In the genomic region with DNA sequence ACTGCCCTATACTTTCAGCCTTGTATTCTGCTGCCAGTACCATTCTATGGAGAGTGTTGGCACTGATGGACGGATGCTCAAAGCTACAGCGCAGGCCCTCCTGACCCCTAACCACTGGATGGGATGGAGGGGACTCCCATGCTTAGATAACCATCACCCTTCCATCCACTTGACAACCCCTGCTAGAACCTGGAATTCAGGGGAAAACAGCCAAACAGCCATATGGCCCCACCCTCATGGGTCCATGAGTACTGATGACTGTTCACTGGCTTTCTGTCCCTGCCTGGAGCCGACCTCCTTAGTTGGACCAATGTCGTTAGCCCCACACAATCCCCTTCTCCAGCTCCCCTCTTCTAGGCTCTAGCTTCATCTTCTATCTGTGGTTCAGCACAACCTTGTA, we compare ENCODE assay signal across 21 cellular contexts. TPM values are rescaled to one million over a fixed set of nuclear protein-coding genes. Genes with fewer than 3 reads are reported as not detected.
DNase-seq lines count a peak whose midpoint lies in the region; ATAC-seq and TF ChIP-seq lines count a peak whose summit lies in the region.
"Had no signal": no experiment of that assay in that cellular context is flagged by ENCODE, and none has a peak within 500 bp of the region (broad histone marks: within the 10 kb centered on the region; RNA-seq: fewer than 3 reads in every experiment).

No MANE protein-coding gene starts in this region.

- no peaks in the 10 kb centered on the region for H3K27me3 Mint-ChIP-seq in activated T-helper 2 cell treated with anti-CD3 and anti-CD28 coated beads, Interferon-gamma antibody, Interleukin-2, Interleukin-4, amounts not matched to agents 10 μg/mL and 5 μg/mL and 100 μg/mL, durations not matched to agents 14 hours and 24 hours and 36 hours (ENCODE audit: low read depth)
- no peaks in the 10 kb centered on the region for H3K27me3 Mint-ChIP-seq in natural killer cell treated with Interleukin-12 subunit alpha and Interleukin-12 subunit beta and Interleukin-15 and Interleukin-18, amount 100 ng/mL, for 72 hours
- H3K27me3 Mint-ChIP-seq: activated naive CD8-positive, alpha-beta T cell treated with anti-CD3 and anti-CD28 coated beads, Interleukin-2, amount 10 ng/mL, durations not matched to agents 7 days and 5 days; B cell had no signal

- TF ChIP-seq POLR2A in GM19193 (IDR thresholded peaks at IDR 0.05; ENCODE audit: extremely low read depth, insufficient read depth, insufficient read length) = peak; percentile 50

- no peak overlapping the region for H3K27ac ChIP-seq in caudate nucleus (ENCODE audit: low read depth, low read length)
- H3K27ac ChIP-seq: gastrocnemius medialis, parathyroid adenoma, tibial artery, VCaP had no signal

- H3K36me3 Mint-ChIP-seq in activated T-helper 2 cell treated with anti-CD3 and anti-CD28 coated beads, Interferon-gamma antibody, Interleukin-2, Interleukin-4, amounts not matched to agents 10 μg/mL and 5 μg/mL and 100 μg/mL, durations not matched to agents 14 hours and 24 hours and 36 hours (ENCODE audit: low read depth) = peaks cover 88% of the 10 kb centered on the region
- peaks cover 49% of the 10 kb centered on the region for H3K36me3 Mint-ChIP-seq in natural killer cell treated with Interleukin-12 subunit alpha and Interleukin-12 subunit beta and Interleukin-15 and Interleukin-18, amount 100 ng/mL, for 72 hours

- peaks cover 47% of the 10 kb centered on the region for H3K4me1 Mint-ChIP-seq in activated T-helper 2 cell treated with anti-CD3 and anti-CD28 coated beads, Interferon-gamma antibody, Interleukin-2, Interleukin-4, amounts not matched to agents 10 μg/mL and 5 μg/mL and 100 μg/mL, durations not matched to agents 14 hours and 24 hours and 36 hours (ENCODE audit: low read depth)
- H3K4me1 Mint-ChIP-seq in natural killer cell treated with Interleukin-12 subunit alpha and Interleukin-12 subunit beta and Interleukin-15 and Interleukin-18, amount 100 ng/mL, for 72 hours (ENCODE audit: low read depth in 2 of 2) = peaks cover 62 to 64% of the 10 kb centered on the region in 2 donors

- peak; percentile 46 for DNase-seq in G401 (ENCODE audit: low spot score)
- no peak for DNase-seq in activated T-helper 2 cell treated with anti-CD3 and anti-CD28 coated beads, Interferon-gamma antibody, Interleukin-2, Interleukin-4, amounts not matched to agents 10 μg/mL and 5 μg/mL and 100 μg/mL, durations not matched to agents 14 hours and 24 hours and 36 hours (ENCODE audit: low spot score)
- DNase-seq in natural killer cell treated with Interleukin-12 subunit alpha and Interleukin-12 subunit beta and Interleukin-15 and Interleukin-18, amount 100 ng/mL, for 72 hours (ENCODE audit: low spot score) = no peak
- DNase-seq in NCI-H146 treated with DMSO at 0.1 percent for 48 hours (lab: John Stamatoyannopoulos, UW; ENCODE audit: unreplicated experiment) = no peak
- no peak for DNase-seq in caudate nucleus (lab: John Stamatoyannopoulos, UW)
- DNase-seq: activated naive CD8-positive, alpha-beta T cell treated with anti-CD3 and anti-CD28 coated beads, Interleukin-2, amount 10 ng/mL, durations not matched to agents 7 days and 5 days; COR-L47; erythroblast; gastrocnemius medialis; NCI-H1105 treated with DMSO at 0.1 percent for 48 hours; NCI-H2107; NCI-H510A treated with DMSO at 0.1 percent for 48 hours; Right ventricle myocardium superior; stimulated activated naive CD8-positive, alpha-beta T cell treated with anti-CD3 and anti-CD28 coated beads, Interleukin-15, Interleukin-2, amounts not matched to agents 100 U/mL and 50 U/mL, for 24 hours; T-helper 1 cell; tibial artery had no signal

- no peaks in the 10 kb centered on the region for H3K9me3 Mint-ChIP-seq in activated T-helper 2 cell treated with anti-CD3 and anti-CD28 coated beads, Interferon-gamma antibody, Interleukin-2, Interleukin-4, amounts not matched to agents 10 μg/mL and 5 μg/mL and 100 μg/mL, durations not matched to agents 14 hours and 24 hours and 36 hours
- no peaks in the 10 kb centered on the region for H3K9me3 Mint-ChIP-seq in natural killer cell treated with Interleukin-12 subunit alpha and Interleukin-12 subunit beta and Interleukin-15 and Interleukin-18, amount 100 ng/mL, for 72 hours
- H3K9me3 Mint-ChIP-seq: activated naive CD8-positive, alpha-beta T cell treated with anti-CD3 and anti-CD28 coated beads, Interleukin-2, amount 10 ng/mL, durations not matched to agents 7 days and 5 days had no signal

- peak overlapping the region; percentile 42 for H3K27ac Mint-ChIP-seq in activated T-helper 2 cell treated with anti-CD3 and anti-CD28 coated beads, Interferon-gamma antibody, Interleukin-2, Interleukin-4, amounts not matched to agents 10 μg/mL and 5 μg/mL and 100 μg/mL, durations not matched to agents 14 hours and 24 hours and 36 hours
- H3K27ac Mint-ChIP-seq in natural killer cell treated with Interleukin-12 subunit alpha and Interleukin-12 subunit beta and Interleukin-15 and Interleukin-18, amount 100 ng/mL, for 72 hours = peak overlapping the region; percentile 63 to 98
- H3K27ac Mint-ChIP-seq: activated naive CD8-positive, alpha-beta T cell treated with anti-CD3 and anti-CD28 coated beads, Interleukin-2, amount 10 ng/mL, durations not matched to agents 7 days and 5 days; B cell had no signal

- no peak for ATAC-seq in natural killer cell treated with Interleukin-12 subunit alpha and Interleukin-12 subunit beta and Interleukin-15 and Interleukin-18, amount 100 ng/mL, for 72 hours
- no peak for ATAC-seq in HG02870 (IDR thresholded peaks at IDR 0.05; ENCODE audit: unreplicated experiment)
- ATAC-seq: gastrocnemius medialis; stimulated activated naive CD8-positive, alpha-beta T cell treated with anti-CD3 and anti-CD28 coated beads, Interleukin-15, Interleukin-2, amounts not matched to agents 100 U/mL and 50 U/mL, for 24 hours had no signal

- intact Hi-C loops in activated T-helper 2 cell treated with anti-CD3 and anti-CD28 coated beads, Interferon-gamma antibody, Interleukin-2, Interleukin-4, amounts not matched to agents 10 μg/mL and 5 μg/mL and 100 μg/mL, durations not matched to agents 14 hours and 24 hours and 36 hours (cut with micrococcal nuclease) = loop anchor here (2.0 kb wide), 2 partner anchors 15 to 17 kb away; a partner anchor contains a TSS

- no peak overlapping the region for H3K4me3 Mint-ChIP-seq in activated T-helper 2 cell treated with anti-CD3 and anti-CD28 coated beads, Interferon-gamma antibody, Interleukin-2, Interleukin-4, amounts not matched to agents 10 μg/mL and 5 μg/mL and 100 μg/mL, durations not matched to agents 14 hours and 24 hours and 36 hours (ENCODE audit: low read depth)
- peak overlapping the region; percentile 28 for H3K4me3 Mint-ChIP-seq in natural killer cell treated with Interleukin-12 subunit alpha and Interleukin-12 subunit beta and Interleukin-15 and Interleukin-18, amount 100 ng/mL, for 72 hours
- H3K4me3 Mint-ChIP-seq: activated naive CD8-positive, alpha-beta T cell treated with anti-CD3 and anti-CD28 coated beads, Interleukin-2, amount 10 ng/mL, durations not matched to agents 7 days and 5 days; B cell had no signal

- in situ Hi-C loops in G401 (cut with HindIII; ENCODE audit: low sequenced_read_pairs) = no loop called here

RNA-seq across cellular contexts. Expression of a gene that starts 16.2 kb away (rescaled TPM):
- 1.2 and 1.6 TPM in 2 replicates for total RNA-seq in G401 (2014; rRNA removed; shearing (Covaris generic))
- total RNA-seq in activated T-helper 2 cell treated with anti-CD3 and anti-CD28 coated beads, Interferon-gamma antibody, Interleukin-2, Interleukin-4, amounts not matched to agents 10 μg/mL and 5 μg/mL and 100 μg/mL, durations not matched to agents 14 hours and 24 hours and 36 hours = 84.3 and 86.2 TPM in 2 replicates
- 100 to 1,000 TPM; 159 to 311 TPM for total RNA-seq in natural killer cell treated with Interleukin-12 subunit alpha and Interleukin-12 subunit beta and Interleukin-15 and Interleukin-18, amount 100 ng/mL, for 72 hours

RNA-seq across cellular contexts. Expression of a gene that starts 53.5 kb away (rescaled TPM):
- 38.5 and 57.7 TPM in 2 replicates for total RNA-seq in G401 (2014; rRNA removed; shearing (Covaris generic))
- total RNA-seq in activated T-helper 2 cell treated with anti-CD3 and anti-CD28 coated beads, Interferon-gamma antibody, Interleukin-2, Interleukin-4, amounts not matched to agents 10 μg/mL and 5 μg/mL and 100 μg/mL, durations not matched to agents 14 hours and 24 hours and 36 hours = 78.4 and 78.8 TPM in 2 replicates
- total RNA-seq in natural killer cell treated with Interleukin-12 subunit alpha and Interleukin-12 subunit beta and Interleukin-15 and Interleukin-18, amount 100 ng/mL, for 72 hours = 10 to 100 TPM; 55.2 to 56.6 TPM

Comparison
In these comparisons a context has a peak if more than half of its experiments do, and no peak if none do; other contexts are left out.
1. RNA of a gene that starts 16.2 kb away (total RNA-seq): 159 to 311 TPM in natural killer cell treated with Interleukin-12 subunit alpha and Interleukin-12 subunit beta and Interleukin-15 and Interleukin-18, amount 100 ng/mL, for 72 hours and 84.3 to 86.2 TPM in activated T-helper 2 cell treated with anti-CD3 and anti-CD28 coated beads, Interferon-gamma antibody, Interleukin-2, Interleukin-4, amounts not matched to agents 10 μg/mL and 5 μg/mL and 100 μg/mL, durations not matched to agents 14 hours and 24 hours and 36 hours; 1.2 to 1.6 TPM in G401; every median in the first group is over 10 times any median in the second.